ENCODE assay signal across 1 cellular context in the genomic region with DNA sequence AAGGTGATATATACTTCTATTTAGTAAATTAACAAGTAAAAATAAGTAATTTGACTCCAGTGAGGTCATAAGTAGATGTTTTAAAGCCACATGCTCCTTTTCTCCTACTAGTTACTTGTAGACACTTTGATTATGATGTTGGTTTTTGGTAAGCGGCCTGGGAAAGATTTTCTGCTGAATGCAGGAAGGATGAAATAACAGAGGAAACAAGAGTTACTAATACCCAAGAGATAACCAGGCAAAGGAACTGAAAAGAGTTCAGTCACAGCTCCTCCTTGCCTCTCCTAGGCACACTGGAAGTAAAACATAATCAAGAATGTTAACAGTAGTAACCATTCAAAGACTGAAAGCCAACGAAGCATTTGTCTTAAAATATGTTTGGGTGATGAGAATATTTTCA.
TF ChIP-seq lines count a peak whose summit lies in the region.

No MANE protein-coding gene starts in this region.

TF ChIP-seq in endothelial cell of umbilical vein, 7 proteins besides CTCF, POLR2A, EP300 and RAD21 (continued from another document):
- TF ChIP-seq, protein P1, sequence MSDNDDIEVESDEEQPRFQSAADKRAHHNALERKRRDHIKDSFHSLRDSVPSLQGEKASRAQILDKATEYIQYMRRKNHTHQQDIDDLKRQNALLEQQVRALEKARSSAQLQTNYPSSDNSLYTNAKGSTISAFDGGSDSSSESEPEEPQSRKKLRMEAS (IDR thresholded peaks at IDR 0.05; ENCODE audit: insufficient read depth, insufficient read length) = no peak
- peak; percentile 10 for TF ChIP-seq GATA2 (IDR thresholded peaks at IDR 0.05; ENCODE audit: insufficient read depth, insufficient read length, low read depth, low read length)
